8 cellular contexts compared by ENCODE assay signal in the genomic region with DNA sequence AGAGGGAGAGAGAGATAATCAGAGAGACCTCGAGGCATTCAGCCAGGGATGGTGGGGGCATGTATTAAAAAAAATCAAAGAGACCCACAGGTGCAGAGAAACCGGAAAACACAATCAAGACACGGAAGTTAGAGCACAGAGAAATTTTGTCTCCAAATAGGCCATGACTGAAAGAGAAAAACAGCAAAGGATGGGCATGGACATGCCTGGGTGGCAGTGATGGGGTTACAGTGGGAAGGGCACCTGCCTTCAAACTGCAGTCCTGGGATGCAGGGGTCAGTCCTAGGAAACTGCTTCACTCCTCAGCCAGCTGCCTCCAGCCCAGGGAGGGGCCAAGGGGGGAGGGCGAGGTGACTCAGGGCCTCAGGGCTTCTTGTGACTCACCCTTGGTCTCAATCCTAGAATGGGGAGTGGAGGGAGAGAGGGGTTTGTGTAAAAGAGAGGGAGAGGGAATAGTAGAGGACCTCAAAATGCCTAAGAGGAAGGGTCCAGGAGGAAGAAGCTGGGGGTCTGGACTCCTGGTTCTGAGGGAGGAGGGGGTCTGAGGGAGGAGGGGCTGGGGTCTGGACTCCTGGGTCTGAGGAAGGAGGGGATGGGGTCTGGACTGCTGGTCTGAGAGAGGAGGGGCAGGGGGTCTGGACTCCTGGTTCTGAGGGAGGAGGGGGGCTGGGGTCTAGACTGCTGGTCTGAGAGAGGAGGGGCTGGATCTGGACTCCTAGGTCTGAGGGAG. TPM values are rescaled to one million over a fixed set of nuclear protein-coding genes. Genes with fewer than 3 reads are reported as not detected.
A peak's percentile ranks its signal among the peaks of the same experiment; 100 is the strongest.
DNase-seq lines count a peak whose midpoint lies in the region; ATAC-seq, FAIRE-seq and TF ChIP-seq lines count a peak whose summit lies in the region.

No MANE protein-coding gene starts in this region.

- H3K27ac ChIP-seq in PC-9 = peak overlapping the region; percentile 70

- peak; percentile 40; the same call in 1 of the 2 replicates for TF ChIP-seq POLR2A in GM12892 (IDR thresholded peaks at IDR 0.05; ENCODE audit: low read depth, low read length)

- H3K27me3 ChIP-seq in PC-9 (ENCODE audit: insufficient read depth, low read depth) = no peaks in the 10 kb centered on the region

- CTCF ChIA-PET in PC-9 (lab: Charles Lee) = interaction anchor here (0.6 to 1.9 kb wide), 3 partner anchors 39 to 116 kb away, joined by 3 to 9 read pairs (median 5); no protein-coding TSS in a partner anchor

- peak overlapping the region; percentile 75 for H3K4me2 ChIP-seq in PC-9

- H3K4me3 ChIP-seq in PC-9 = peak overlapping the region; percentile 16; the same call in 1 of the 2 replicates

- H3K9me3 ChIP-seq in PC-9 (ENCODE audit: insufficient read depth, low read depth) = no peaks in the 10 kb centered on the region

- intact Hi-C loops in PC-9 (cut with micrococcal nuclease; ENCODE audit: unreplicated experiment) = loop anchor here (2.0 to 10.0 kb wide), 4 partner anchors 20 to 340 kb away; a partner anchor contains a TSS

- no TSS peak for BruUV-seq in PC-9 (replicated peaks; lab: Mats Ljungman, UMichigan)

- peak; percentile 87 for FAIRE-seq in GM12892 (lab: Jason Lieb, UNC)

- ATAC-seq in HG02870 (IDR thresholded peaks at IDR 0.05; ENCODE audit: unreplicated experiment) = no peak

- no peak for TF ChIP-seq CTCF in PC-9 (conservative IDR thresholded peaks at IDR 0.05)

- H3K79me2 ChIP-seq in PC-9 (ENCODE audit: low read depth) = peaks cover 21% of the 10 kb centered on the region

- H3K9me2 ChIP-seq in PC-9 (ENCODE audit: insufficient read depth) = no peaks in the 10 kb centered on the region

- peaks cover 60% of the 10 kb centered on the region for H3F3A ChIP-seq in PC-9 (ENCODE audit: insufficient read depth, low read depth)

- H3K36me3 ChIP-seq in PC-9 (ENCODE audit: low read depth) = no peaks in the 10 kb centered on the region

- POLR2A ChIA-PET in PC-9 (lab: Charles Lee; ENCODE audit: unreplicated experiment) = interaction anchor here (0.6 to 1.2 kb wide), 2 partner anchors 116 kb away, joined by 7 to 11 read pairs; no protein-coding TSS in a partner anchor

- no peaks in the 10 kb centered on the region for H4K20me1 ChIP-seq in PC-9 (ENCODE audit: insufficient read depth)

- DNase-seq in GM12892 (ENCODE audit: insufficient read length) (peak; percentile 38), PC-9 (peak; percentile 89 to 94), hepatic stellate cell (ENCODE audit: low spot score) (peak; percentile 84), NCI-H345 (lab: John Stamatoyannopoulos, UW) (no peak), COR-L47 (lab: John Stamatoyannopoulos, UW) (no peak)
- peak; percentile 89 for DNase-seq in activated effector memory CD4-positive, alpha-beta T cell treated with anti-CD3 and anti-CD28 coated beads, Interleukin-2, amount 50 U/mL, for 16 hours
- peak; percentile 63 for DNase-seq in stimulated activated naive CD4-positive, alpha-beta T cell treated with Interleukin-2 at 50 U/mL for 16 hours (lab: John Stamatoyannopoulos, UW)

- peaks cover 43% of the 10 kb centered on the region for H3K4me1 ChIP-seq in PC-9 (replicated peaks; ENCODE audit: insufficient read depth)

- H2AFZ ChIP-seq in PC-9 = no peak overlapping the region

RNA-seq across cellular contexts. Expression of a gene that starts 3.6 kb away (rescaled TPM):
- 41.1 TPM for polyA plus RNA-seq in GM12892 (2012; ENCODE audit: missing spikeins)
- 92.4 and 92.7 TPM in 2 replicates for total RNA-seq in PC-9 (2021)

RNA-seq across cellular contexts. Expression of a gene that starts 17.8 kb away (rescaled TPM):
- polyA plus RNA-seq in GM12892 (2012; ENCODE audit: missing spikeins) = not detected
- 2.6 and 2.9 TPM in 2 replicates for total RNA-seq in PC-9 (2021)

RNA-seq across cellular contexts. Expression of a gene that starts 29.7 kb away (rescaled TPM):
- 21.9 TPM for polyA plus RNA-seq in GM12892 (2012; ENCODE audit: missing spikeins)
- total RNA-seq in PC-9 (2021) = 76.8 and 84.1 TPM in 2 replicates

RNA-seq across cellular contexts. Expression of a gene that starts 42.7 kb away (rescaled TPM):
- 8.4 TPM for polyA plus RNA-seq in GM12892 (2012; ENCODE audit: missing spikeins)
- 14.8 and 15.2 TPM in 2 replicates for total RNA-seq in PC-9 (2021)

Comparison
In these comparisons a context has a peak if more than half of its experiments do, and no peak if none do; other contexts are left out.
1. DNase-seq: peak in GM12892 (single experiment), PC-9 (2 of 2), activated effector memory CD4-positive, alpha-beta T cell treated with anti-CD3 and anti-CD28 coated beads, Interleukin-2, amount 50 U/mL, for 16 hours (single experiment), hepatic stellate cell (single experiment) and stimulated activated naive CD4-positive, alpha-beta T cell treated with Interleukin-2 at 50 U/mL for 16 hours (single experiment); none in NCI-H345 (single experiment) and COR-L47 (single experiment).